ENCODE assay signal across 10 cellular contexts in the genomic region with DNA sequence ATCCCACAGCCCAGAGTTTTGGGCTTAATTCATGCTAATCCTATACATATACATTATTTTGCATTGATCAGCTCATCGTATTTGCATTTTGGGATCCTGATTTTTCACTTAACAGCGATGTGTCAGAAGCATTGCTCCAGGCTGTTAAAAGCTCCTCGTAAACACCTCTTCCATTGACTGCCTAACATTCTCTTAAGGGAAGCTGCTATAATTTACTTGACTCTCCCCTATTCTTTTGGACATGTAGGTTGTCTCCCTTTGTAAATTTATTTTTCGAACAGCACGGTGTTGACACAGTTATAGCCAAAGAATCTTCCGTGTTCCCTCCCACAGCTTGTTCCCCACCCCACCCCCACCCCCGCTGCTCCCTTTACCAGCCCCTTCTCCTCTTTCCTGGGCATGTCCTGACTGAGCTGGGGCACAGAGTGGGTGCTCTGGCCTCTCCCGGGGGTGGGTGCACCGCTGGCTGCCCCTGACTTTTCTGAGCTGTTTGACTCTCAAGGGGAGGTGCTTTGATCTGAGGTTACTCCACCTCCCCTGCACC. TPM values are rescaled to one million over a fixed set of nuclear protein-coding genes. Genes with fewer than 3 reads are reported as not detected.
A peak's percentile ranks its signal among the peaks of the same experiment; 100 is the strongest.
DNase-seq lines count a peak whose midpoint lies in the region; ATAC-seq, FAIRE-seq and TF ChIP-seq lines count a peak whose summit lies in the region.
"Had no signal": no experiment of that assay in that cellular context is flagged by ENCODE, and none has a peak within 500 bp of the region (broad histone marks: within the 10 kb centered on the region; RNA-seq: fewer than 3 reads in every experiment).

No MANE protein-coding gene starts in this region.

- H3K27ac ChIP-seq in keratinocyte (ENCODE audit: control insufficient read depth, insufficient read depth, low read length) (peak overlapping the region; percentile 48), temporal lobe (ENCODE audit: low read depth, low read length) (peak overlapping the region; percentile 97)
- H3K27ac ChIP-seq: left lung had no signal

- peaks cover 72% of the 10 kb centered on the region for H3K4me1 Mint-ChIP-seq in activated T-cell treated with anti-CD3 and anti-CD28 coated beads, Interleukin-2, amount 50 U/mL, for 72 hours (ENCODE audit: low read depth)
- H3K4me1 Mint-ChIP-seq in activated T-helper 17 cell treated with anti-CD3 and anti-CD28 coated beads, Interleukin-2, amount 50 U/mL, for 72 hours: peaks cover 28% of the 10 kb centered on the region

- H3K4me1 ChIP-seq in keratinocyte (ENCODE audit: control insufficient read depth, extremely low read depth, insufficient read depth, low read length): peaks cover 56% of the 10 kb centered on the region

- no peak overlapping the region for H2AFZ ChIP-seq in keratinocyte (ENCODE audit: control insufficient read depth, low read length)

- no peaks in the 10 kb centered on the region for H3K9me1 ChIP-seq in keratinocyte (ENCODE audit: control insufficient read depth, extremely low read depth, insufficient read depth, low read length)

- peak overlapping the region; percentile 75 to 77 for H3K4me3 Mint-ChIP-seq in activated T-cell treated with anti-CD3 and anti-CD28 coated beads, Interleukin-2, amount 50 U/mL, for 72 hours
- H3K4me3 Mint-ChIP-seq in activated T-helper 17 cell treated with anti-CD3 and anti-CD28 coated beads, Interleukin-2, amount 50 U/mL, for 72 hours: peak overlapping the region; percentile 57

- no peak for ATAC-seq in activated T-cell treated with anti-CD3 and anti-CD28 coated beads, Interleukin-2, amount 50 U/mL, for 72 hours (replicated peaks in 1 of 2)
- no peak for ATAC-seq in activated T-helper 17 cell treated with anti-CD3 and anti-CD28 coated beads, Interleukin-2, amount 50 U/mL, for 72 hours (replicated peaks)
- no peak for ATAC-seq in GM19455 (IDR thresholded peaks at IDR 0.05; ENCODE audit: unreplicated experiment)

- peak; percentile 53 for FAIRE-seq in keratinocyte (lab: Jason Lieb, UNC)
- FAIRE-seq: endometrium had no signal

- peak overlapping the region; percentile 31 for H3K4me2 ChIP-seq in keratinocyte (ENCODE audit: control insufficient read depth, extremely low read depth, insufficient read depth, low read depth, low read length)

- no peak for TF ChIP-seq CTCF in keratinocyte (optimal IDR thresholded peaks at IDR 0.05 in 1 of 3, IDR thresholded peaks at IDR 0.05 in 1 of 3, conservative IDR thresholded peaks at IDR 0.05 in 1 of 3; ENCODE audit: extremely low read depth in 1 of 3, insufficient read depth in 2 of 3, low read length in 3 of 3)

- no peaks in the 10 kb centered on the region for H3K36me3 Mint-ChIP-seq in activated T-cell treated with anti-CD3 and anti-CD28 coated beads, Interleukin-2, amount 50 U/mL, for 72 hours (ENCODE audit: insufficient read depth in 2 of 2)
- H3K36me3 Mint-ChIP-seq in activated T-helper 17 cell treated with anti-CD3 and anti-CD28 coated beads, Interleukin-2, amount 50 U/mL, for 72 hours (ENCODE audit: low read depth): peaks cover 16% of the 10 kb centered on the region

- no peaks in the 10 kb centered on the region for H3K79me2 ChIP-seq in keratinocyte (ENCODE audit: control insufficient read depth, insufficient read depth, low read length)

- no peak overlapping the region for H3K9ac ChIP-seq in keratinocyte (ENCODE audit: control insufficient read depth, extremely low read depth, insufficient read depth, low read length)

- no peak for DNase-seq in activated T-cell treated with anti-CD3 and anti-CD28 coated beads, Interleukin-2, amount 50 U/mL, for 72 hours
- DNase-seq in activated T-cell treated with anti-CD3 and anti-CD28 coated beads for 4 hours: no peak
- no peak for DNase-seq in keratinocyte (ENCODE audit: low read depth, low spot score)
- no peak for DNase-seq in C1 segment of cervical spinal cord (lab: John Stamatoyannopoulos, UW)
- DNase-seq in KG1 (lab: John Stamatoyannopoulos, UW): no peak
- DNase-seq: left lung had no signal

- H3K36me3 ChIP-seq in keratinocyte (ENCODE audit: control insufficient read depth in 2 of 2, extremely low read depth in 1 of 2, insufficient read depth in 2 of 2, low read length in 2 of 2): peaks cover 10 to 19% of the 10 kb centered on the region in 2 experiments

- no peaks in the 10 kb centered on the region for H3K27me3 ChIP-seq in keratinocyte (ENCODE audit: control insufficient read depth, extremely low read depth, insufficient read depth, low read length)
- H3K27me3 ChIP-seq: left lung had no signal

- peak overlapping the region; percentile 27 for H3K27ac Mint-ChIP-seq in activated T-cell treated with anti-CD3 and anti-CD28 coated beads, Interleukin-2, amount 50 U/mL, for 72 hours
- H3K27ac Mint-ChIP-seq in activated T-helper 17 cell treated with anti-CD3 and anti-CD28 coated beads, Interleukin-2, amount 50 U/mL, for 72 hours: no peak overlapping the region

- H4K20me1 ChIP-seq in keratinocyte (ENCODE audit: control insufficient read depth, extremely low read depth, insufficient read depth, low read length): no peaks in the 10 kb centered on the region

- dilution Hi-C loops in keratinocyte (cut with MboI; ENCODE audit: extremely low pct_ligation_motif_present, low sequenced_read_pairs): no loop called here

- no peak overlapping the region for H3K4me3 ChIP-seq in keratinocyte (ENCODE audit: control insufficient read depth in 2 of 3, extremely low read depth in 1 of 3, insufficient read depth in 2 of 3, low read depth in 1 of 3, low read length in 3 of 3)
- H3K4me3 ChIP-seq: left lung had no signal

- H3K27me3 Mint-ChIP-seq in activated T-cell treated with anti-CD3 and anti-CD28 coated beads, Interleukin-2, amount 50 U/mL, for 72 hours (ENCODE audit: low read depth): no peaks in the 10 kb centered on the region
- no peaks in the 10 kb centered on the region for H3K27me3 Mint-ChIP-seq in activated T-helper 17 cell treated with anti-CD3 and anti-CD28 coated beads, Interleukin-2, amount 50 U/mL, for 72 hours

- H3K9me3 ChIP-seq in keratinocyte (ENCODE audit: control insufficient read depth, low read depth, low read length): no peaks in the 10 kb centered on the region
- H3K9me3 ChIP-seq: left lung had no signal

- H3K9me3 Mint-ChIP-seq in activated T-cell treated with anti-CD3 and anti-CD28 coated beads, Interleukin-2, amount 50 U/mL, for 72 hours: no peaks in the 10 kb centered on the region
- H3K9me3 Mint-ChIP-seq in activated T-helper 17 cell treated with anti-CD3 and anti-CD28 coated beads, Interleukin-2, amount 50 U/mL, for 72 hours: no peaks in the 10 kb centered on the region

RNA-seq across cellular contexts. Expression of gene LDLRAP1, which starts 22.9 kb away (rescaled TPM):
- 10 to 100 TPM; 13.5 to 14.7 TPM for total RNA-seq in activated T-cell treated with anti-CD3 and anti-CD28 coated beads, Interleukin-2, amount 50 U/mL, for 72 hours
- 10 to 100 TPM in 1 of 2 donors, 1 to 10 TPM in 1; 6.7 to 10.3 TPM for total RNA-seq in activated T-helper 17 cell treated with anti-CD3 and anti-CD28 coated beads, Interleukin-2, amount 50 U/mL, for 72 hours
- polyA plus RNA-seq in keratinocyte: 19.0 to 25.8 TPM (median 22.3 TPM) in 3 replicates
- polyA plus RNA-seq in keratinocyte (2011; ENCODE audit: low read depth): 14.6 TPM
- polyA plus RNA-seq in keratinocyte (2011; cell fraction: cytosol; rRNA removed): 28.4 and 30.9 TPM in 2 replicates
- 34.5 and 41.1 TPM in 2 replicates for polyA plus RNA-seq in keratinocyte (2011; cell fraction: nucleus; rRNA removed)
- polyA plus RNA-seq in keratinocyte (2012; ENCODE audit: low replicate concordance): 10.4 and 19.4 TPM in 2 replicates
- 20.1 to 32.6 TPM (median 20.3 TPM) in 3 replicates for polyA minus RNA-seq in keratinocyte
- 32.4 TPM for polyA minus RNA-seq in keratinocyte (2011; cell fraction: cytosol; rRNA and poly(A)+ RNA removed)
- 11.5 and 12.0 TPM in 2 replicates for polyA minus RNA-seq in keratinocyte (2011; cell fraction: nucleus; rRNA and poly(A)+ RNA removed)
- total RNA-seq in temporal lobe: 0.98 TPM

RNA-seq across cellular contexts. Expression of gene MAN1C1, which starts 50.3 kb away (rescaled TPM):
- 10 to 100 TPM in 1 of 2 donors, 1 to 10 TPM in 1; 9.4 to 13.3 TPM for total RNA-seq in activated T-cell treated with anti-CD3 and anti-CD28 coated beads, Interleukin-2, amount 50 U/mL, for 72 hours
- 1 to 10 TPM; 6.2 to 7.7 TPM for total RNA-seq in activated T-helper 17 cell treated with anti-CD3 and anti-CD28 coated beads, Interleukin-2, amount 50 U/mL, for 72 hours
- polyA plus RNA-seq in keratinocyte: 0.07 to 0.27 TPM in 2 of 3 replicates, not detected in the other
- 0.27 TPM for polyA plus RNA-seq in keratinocyte (2011; ENCODE audit: low read depth)
- 0.06 and 0.08 TPM in 2 replicates for polyA plus RNA-seq in keratinocyte (2011; cell fraction: cytosol; rRNA removed)
- polyA plus RNA-seq in keratinocyte (2011; cell fraction: nucleus; rRNA removed): 0.16 TPM in 1 of 2 replicates, not detected in the other
- polyA plus RNA-seq in keratinocyte (2012; ENCODE audit: low replicate concordance): 0.09 and 0.24 TPM in 2 replicates
- 0.03 to 0.13 TPM in 2 of 3 replicates, not detected in the other for polyA minus RNA-seq in keratinocyte
- not detected for polyA minus RNA-seq in keratinocyte (2011; cell fraction: cytosol; rRNA and poly(A)+ RNA removed)
- polyA minus RNA-seq in keratinocyte (2011; cell fraction: nucleus; rRNA and poly(A)+ RNA removed): not detected in 2 replicates
- total RNA-seq in temporal lobe: 6.9 TPM
